Comparison of ENCODE assay signal across 8 cellular contexts in the genomic region with DNA sequence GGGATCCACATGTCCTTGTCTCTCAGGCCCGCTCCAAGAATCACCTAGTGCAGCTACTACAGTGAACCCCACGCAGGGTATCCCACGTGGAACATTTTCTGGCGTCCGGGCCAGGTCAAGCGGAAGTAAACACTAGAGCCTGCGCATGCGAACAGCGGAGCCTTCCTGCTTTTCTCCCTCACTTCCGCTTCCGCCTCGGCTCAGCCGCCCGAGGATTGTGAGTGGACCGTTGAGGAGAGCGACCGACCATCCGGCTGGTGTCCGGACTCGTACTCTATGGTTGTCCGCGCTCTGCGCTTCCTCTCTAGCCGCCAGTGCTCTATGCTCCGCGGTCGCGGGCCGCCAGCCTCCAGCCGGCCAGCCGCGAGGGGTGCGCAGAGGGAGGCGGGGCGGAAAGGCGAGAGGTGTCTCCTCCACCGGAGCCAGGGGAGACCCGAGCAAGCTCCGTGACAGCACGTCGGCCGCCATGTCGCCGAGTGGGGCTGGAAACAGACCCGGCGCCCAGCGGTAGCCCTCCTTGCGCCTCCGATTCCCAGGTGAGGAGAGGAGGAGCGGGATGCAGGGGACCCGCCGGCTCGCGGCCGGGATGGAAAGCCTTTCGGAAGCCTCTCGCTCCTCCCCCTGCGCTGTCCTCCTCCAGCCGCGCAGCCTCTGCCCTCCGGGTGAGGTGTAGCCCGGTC. TPM values are rescaled to one million over a fixed set of nuclear protein-coding genes. Genes with fewer than 3 reads are reported as not detected.
DNase-seq lines count a peak whose midpoint lies in the region; ATAC-seq and TF ChIP-seq lines count a peak whose summit lies in the region.

TSS of gene CNST (plus strand) at position 329 of the 680 bp plus-strand sequence. CDS start 25,107 bp downstream, outside the sequence.
A gene with protein sequence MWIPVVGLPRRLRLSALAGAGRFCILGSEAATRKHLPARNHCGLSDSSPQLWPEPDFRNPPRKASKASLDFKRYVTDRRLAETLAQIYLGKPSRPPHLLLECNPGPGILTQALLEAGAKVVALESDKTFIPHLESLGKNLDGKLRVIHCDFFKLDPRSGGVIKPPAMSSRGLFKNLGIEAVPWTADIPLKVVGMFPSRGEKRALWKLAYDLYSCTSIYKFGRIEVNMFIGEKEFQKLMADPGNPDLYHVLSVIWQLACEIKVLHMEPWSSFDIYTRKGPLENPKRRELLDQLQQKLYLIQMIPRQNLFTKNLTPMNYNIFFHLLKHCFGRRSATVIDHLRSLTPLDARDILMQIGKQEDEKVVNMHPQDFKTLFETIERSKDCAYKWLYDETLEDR (minus strand): TSS at position 134 of the 680 bp plus-strand sequence. CDS start 123 bp downstream, at position 11.

- H3K9me3 ChIP-seq in mononuclear cell (ENCODE audit: low read depth, low read length): no peaks in the 10 kb centered on the region

- H3K4me1 ChIP-seq in mononuclear cell (ENCODE audit: insufficient read depth, low read length): peaks cover 52% of the 10 kb centered on the region

- no peak for TF ChIP-seq CTCF in epithelial cell of esophagus (IDR thresholded peaks at IDR 0.05; ENCODE audit: insufficient read depth, low read depth, low read length, missing control alignments)

- peak; percentile 93 for ATAC-seq in GM21526 (IDR thresholded peaks at IDR 0.05; ENCODE audit: low FRiP score, unreplicated experiment)

- no peaks in the 10 kb centered on the region for H3K27me3 ChIP-seq in mononuclear cell (ENCODE audit: insufficient read depth, low read length)

- peak; percentile 100 for DNase-seq in DMS 273 (lab: John Stamatoyannopoulos, UW; ENCODE audit: unreplicated experiment)
- DNase-seq in HuH-7.5 (ENCODE audit: low spot score): peak; percentile 82
- DNase-seq in OCI-M2 (lab: John Stamatoyannopoulos, UW; ENCODE audit: unreplicated experiment): peak; percentile 88
- DNase-seq in activated T-cell treated with anti-CD3 and anti-CD28 coated beads for 4 hours: peak; percentile 81
- peak; percentile 99 for DNase-seq in epithelial cell of esophagus (ENCODE audit: low read depth)
- DNase-seq in stimulated activated CD8-positive, alpha-beta memory T cell treated with anti-CD3 and anti-CD28 coated beads, Interleukin-4, amount 100 ng/mL, for 1 hour (ENCODE audit: low read depth in 2 of 2, low spot score in 1 of 2): peak; percentile 81 to 85

- H3K4me3 ChIP-seq in epithelial cell of esophagus (ENCODE audit: low read length): peak within 1 kb of the TSS; percentile 99
- peak within 1 kb of the TSS; percentile 99 for H3K4me3 ChIP-seq in mononuclear cell (ENCODE audit: low read length)

RNA-seq across cellular contexts. Expression of gene CNST, which starts in this region (rescaled TPM):
- total RNA-seq in mononuclear cell: 58.8 TPM

RNA-seq across cellular contexts. Expression of the second gene that starts in this region (rescaled TPM):
- 17.2 TPM for total RNA-seq in mononuclear cell

Comparison
In these comparisons a context has a peak if more than half of its experiments do, and no peak if none do; other contexts are left out.
1. Peak in every context shown above with its lines: DNase-seq, ATAC-seq and H3K4me3 ChIP-seq.